Comparison of ENCODE assay signal across 8 cellular contexts in genomic region chr9:101398930-101399640, GRCh38. TPM values are rescaled to one million over a fixed set of nuclear protein-coding genes. Genes with fewer than 3 reads are reported as not detected.
DNase-seq lines count a peak whose midpoint lies in the region; ATAC-seq and TF ChIP-seq lines count a peak whose summit lies in the region.

No MANE protein-coding gene starts in this region.

- peaks cover 49 to 67% of the 10 kb centered on the region in 2 donors for H3K4me1 Mint-ChIP-seq in natural killer cell treated with Interleukin-12 subunit alpha and Interleukin-12 subunit beta and Interleukin-15 and Interleukin-18, amount 100 ng/mL, for 72 hours (ENCODE audit: low read depth in 2 of 2)

- H3K4me3 Mint-ChIP-seq in natural killer cell treated with Interleukin-12 subunit alpha and Interleukin-12 subunit beta and Interleukin-15 and Interleukin-18, amount 100 ng/mL, for 72 hours, result peak overlapping the region; percentile 94

- peak overlapping the region; percentile 63 for H3K4me3 ChIP-seq in HAP-1
- H3K4me3 ChIP-seq in SJSA1, result peak overlapping the region; percentile 51
- H3K4me3 ChIP-seq in epithelial cell of proximal tubule (ENCODE audit: low read depth, low read length), result peak overlapping the region; percentile 63

- no peaks in the 10 kb centered on the region for H3K27me3 Mint-ChIP-seq in natural killer cell treated with Interleukin-12 subunit alpha and Interleukin-12 subunit beta and Interleukin-15 and Interleukin-18, amount 100 ng/mL, for 72 hours

- peak overlapping the region; percentile 87 to 96 for H3K27ac Mint-ChIP-seq in natural killer cell treated with Interleukin-12 subunit alpha and Interleukin-12 subunit beta and Interleukin-15 and Interleukin-18, amount 100 ng/mL, for 72 hours

- in situ Hi-C loops in HAP-1 (cut with MboI; ENCODE audit: low sequenced_read_pairs), result no loop called here

- TF ChIP-seq CTCF in epithelial cell of proximal tubule (conservative IDR thresholded peaks at IDR 0.05; ENCODE audit: low read depth, low read length), result no peak

- H3K36me3 ChIP-seq in HAP-1 (replicated peaks) (peaks cover 52% of the 10 kb centered on the region), SJSA1 (peaks cover 73% of the 10 kb centered on the region)

- H3K9me3 ChIP-seq in HAP-1 (0 out of 2 replicates have a peak, but pooled peaks cover 2% of the 10 kb centered on the region), SJSA1 (replicated peaks) (0 out of 2 replicates have a peak, but pooled peaks cover 2% of the 10 kb centered on the region)

- H3K9me3 Mint-ChIP-seq in natural killer cell treated with Interleukin-12 subunit alpha and Interleukin-12 subunit beta and Interleukin-15 and Interleukin-18, amount 100 ng/mL, for 72 hours, result peaks cover 4% of the 10 kb centered on the region

- DNase-seq in CD1c-positive myeloid dendritic cell (ENCODE audit: extremely low spot score) (peak; percentile 3), HAP-1 (ENCODE audit: low spot score in 2 of 2) (peak in 1 of 2 experiments; percentile 24), SJSA1 (ENCODE audit: low read depth in 1 of 2, low spot score in 2 of 2) (peak in 1 of 2 experiments; percentile 45), epithelial cell of proximal tubule (ENCODE audit: low read depth) (no peak), COR-L47 (lab: John Stamatoyannopoulos, UW) (no peak)
- DNase-seq in natural killer cell treated with Interleukin-12 subunit alpha and Interleukin-12 subunit beta and Interleukin-15 and Interleukin-18, amount 100 ng/mL, for 72 hours (ENCODE audit: low spot score), result peak; percentile 61

- H3K27ac ChIP-seq in SJSA1, result 0 out of 2 replicates have a peak overlapping the region, but pooled peaks have one; percentile 17

- H3K27me3 ChIP-seq in HAP-1 (ENCODE audit: low read depth), result no peaks in the 10 kb centered on the region
- no peaks in the 10 kb centered on the region for H3K27me3 ChIP-seq in SJSA1 (replicated peaks)

- H3K36me3 Mint-ChIP-seq in natural killer cell treated with Interleukin-12 subunit alpha and Interleukin-12 subunit beta and Interleukin-15 and Interleukin-18, amount 100 ng/mL, for 72 hours, result peaks cover 56% of the 10 kb centered on the region

- peaks cover 5% of the 10 kb centered on the region; the same call in 1 of the 2 replicates for H3K4me1 ChIP-seq in HAP-1
- H3K4me1 ChIP-seq in SJSA1 (replicated peaks), result peaks cover 12% of the 10 kb centered on the region

- no peak for ATAC-seq in natural killer cell treated with Interleukin-12 subunit alpha and Interleukin-12 subunit beta and Interleukin-15 and Interleukin-18, amount 100 ng/mL, for 72 hours
- no peak for ATAC-seq in GM19463 (IDR thresholded peaks at IDR 0.05; ENCODE audit: unreplicated experiment)
- ATAC-seq in HG02759 (IDR thresholded peaks at IDR 0.05; ENCODE audit: unreplicated experiment), result no peak

RNA-seq across cellular contexts. Expression of gene ZNF189, which starts 0.4 kb away (rescaled TPM):
- total RNA-seq in SJSA1 (2014; rRNA removed; shearing (Covaris generic)), result 13.3 and 13.5 TPM in 2 replicates
- 6.0 and 8.2 TPM in 2 replicates for total RNA-seq in epithelial cell of proximal tubule
- 10 to 100 TPM; 11.1 to 12.6 TPM for total RNA-seq in natural killer cell treated with Interleukin-12 subunit alpha and Interleukin-12 subunit beta and Interleukin-15 and Interleukin-18, amount 100 ng/mL, for 72 hours

RNA-seq across cellular contexts. Expression of gene MRPL50, which starts 0.7 kb away (rescaled TPM):
- total RNA-seq in SJSA1 (2014; rRNA removed; shearing (Covaris generic)), result 11.3 and 15.5 TPM in 2 replicates
- total RNA-seq in epithelial cell of proximal tubule, result 10.2 and 15.5 TPM in 2 replicates
- 10 to 100 TPM in 1 of 2 donors, 1 to 10 TPM in 1; 9.1 to 10.5 TPM for total RNA-seq in natural killer cell treated with Interleukin-12 subunit alpha and Interleukin-12 subunit beta and Interleukin-15 and Interleukin-18, amount 100 ng/mL, for 72 hours

RNA-seq across cellular contexts. Expression of gene BAAT, which starts 14.3 kb away (rescaled TPM):
- not detected in 2 replicates for total RNA-seq in SJSA1 (2014; rRNA removed; shearing (Covaris generic))
- total RNA-seq in epithelial cell of proximal tubule, result 0.07 TPM in 1 of 2 replicates, not detected in the other
- total RNA-seq in natural killer cell treated with Interleukin-12 subunit alpha and Interleukin-12 subunit beta and Interleukin-15 and Interleukin-18, amount 100 ng/mL, for 72 hours, result under 1 TPM in 1 of 2 donors, not detected in 1; 0.07 TPM

RNA-seq across cellular contexts. Expression of gene ALDOB, which starts 36.5 kb away (rescaled TPM):
- total RNA-seq in SJSA1 (2014; rRNA removed; shearing (Covaris generic)), result not detected in 2 replicates
- not detected in 2 replicates for total RNA-seq in epithelial cell of proximal tubule
- not detected for total RNA-seq in natural killer cell treated with Interleukin-12 subunit alpha and Interleukin-12 subunit beta and Interleukin-15 and Interleukin-18, amount 100 ng/mL, for 72 hours

Comparison
In these comparisons a context has a peak if more than half of its experiments do, and no peak if none do; other contexts are left out.
1. DNase-seq: peak in CD1c-positive myeloid dendritic cell (single experiment) and natural killer cell treated with Interleukin-12 subunit alpha and Interleukin-12 subunit beta and Interleukin-15 and Interleukin-18, amount 100 ng/mL, for 72 hours (single experiment); none in epithelial cell of proximal tubule (single experiment) and COR-L47 (single experiment).
2. Peak in every context shown above with its lines, with median percentiles within 50 percentile points of each other: H3K4me3 ChIP-seq.